In genomic region chr19:1935484-1936208, GRCh38 we compare ENCODE assay signal across 9 cellular contexts. TPM values are rescaled to one million over a fixed set of nuclear protein-coding genes. Genes with fewer than 3 reads are reported as not detected.
A peak's percentile ranks its signal among the peaks of the same experiment; 100 is the strongest.
DNase-seq lines count a peak whose midpoint lies in the region; ATAC-seq and TF ChIP-seq lines count a peak whose summit lies in the region.
"Had no signal": no experiment of that assay in that cellular context is flagged by ENCODE, and none has a peak within 500 bp of the region (broad histone marks: within the 10 kb centered on the region; RNA-seq: fewer than 3 reads in every experiment).

No MANE protein-coding gene starts in this region.

- intact Hi-C loops in gastrocnemius medialis (cut with DNase I; ENCODE audit: low total_unique reads): no loop called here

- ATAC-seq in gastrocnemius medialis (peak; percentile 38 to 47), GM19324 (IDR thresholded peaks at IDR 0.05; ENCODE audit: low FRiP score, unreplicated experiment) (no peak)

- TF ChIP-seq CTCF in gastrocnemius medialis (IDR thresholded peaks at IDR 0.05 in 4 of 5, conservative IDR thresholded peaks at IDR 0.05 in 1 of 5) (no peak), suprapubic skin (IDR thresholded peaks at IDR 0.05) (no peak)

- H3K27me3 ChIP-seq in gastrocnemius medialis (no peaks in the 10 kb centered on the region), suprapubic skin (no peaks in the 10 kb centered on the region)

- DNase-seq in NCI-H82 (lab: John Stamatoyannopoulos, UW) (peak; percentile 8), NCI-H82 treated with DMSO at 0.1 percent for 48 hours (lab: John Stamatoyannopoulos, UW; ENCODE audit: unreplicated experiment) (no peak), NCI-H226 (peak; percentile 14), dermis microvascular lymphatic vessel endothelial cell (ENCODE audit: low read depth in 2 of 2) (peak; percentile 57 to 78), gastrocnemius medialis (peak; percentile 31 to 80), suprapubic skin (ENCODE audit: low spot score in 2 of 2) (no peak)
- DNase-seq in NK-92 treated with Interleukin-12 subunit alpha and Interleukin-12 subunit beta, amount 100 ng/mL, for 24 hours (lab: John Stamatoyannopoulos, UW): no peak

- TF ChIP-seq POLR2A in gastrocnemius medialis (IDR thresholded peaks at IDR 0.05): peak in 1 of 2 donors; percentile 8
- no peak for TF ChIP-seq POLR2A in suprapubic skin (IDR thresholded peaks at IDR 0.05)

- H3K27ac ChIP-seq in gastrocnemius medialis: peak overlapping the region; percentile 49 to 79 (median 74)
- H3K27ac ChIP-seq in suprapubic skin: no peak overlapping the region

- WGBS in suprapubic skin: 64% methylated on average over 11 of the region's 11 CpGs

- H3K36me3 ChIP-seq in gastrocnemius medialis: no peaks in the 10 kb centered on the region
- H3K36me3 ChIP-seq in suprapubic skin: no peaks in the 10 kb centered on the region

- TF ChIP-seq EP300 in suprapubic skin (IDR thresholded peaks at IDR 0.05): no peak

- in situ Hi-C loops in gastrocnemius medialis (cut with MboI; ENCODE audit: low sequenced_read_pairs in 4 of 4): loop anchor here in 2 of 4 donors (10.0 kb wide), 2 partner anchors 129 to 139 kb away; no protein-coding TSS in a partner anchor

- H3K4me1 ChIP-seq in gastrocnemius medialis (peaks cover 14 to 15% of the 10 kb centered on the region in 2 donors), suprapubic skin (peaks cover 12% of the 10 kb centered on the region)

- H3K9me3 ChIP-seq in gastrocnemius medialis (no peaks in the 10 kb centered on the region), suprapubic skin (no peaks in the 10 kb centered on the region)

- H3K4me3 ChIP-seq in gastrocnemius medialis: no peak overlapping the region
- H3K4me3 ChIP-seq in suprapubic skin: no peak overlapping the region
- H3K4me3 ChIP-seq: lung had no signal

RNA-seq across cellular contexts. Expression of gene CSNK1G2, which starts 5.3 kb away (rescaled TPM):
- 62.8 and 78.1 TPM in 2 replicates for total RNA-seq in dermis microvascular lymphatic vessel endothelial cell
- 10 to 100 TPM; 37.9 to 42.9 (median 38.1) TPM for total RNA-seq in gastrocnemius medialis
- total RNA-seq in suprapubic skin: 10 to 100 TPM; 46.1 to 89.0 (median 59.3) TPM

RNA-seq across cellular contexts. Expression of gene ADAT3, which starts 30.4 kb away (rescaled TPM):
- 1.7 and 3.8 TPM in 2 replicates for total RNA-seq in dermis microvascular lymphatic vessel endothelial cell
- total RNA-seq in gastrocnemius medialis: 1 to 10 TPM; 2.1 to 3.6 (median 3.1) TPM
- 10 to 100 TPM; 13.4 to 26.7 (median 22.3) TPM for total RNA-seq in suprapubic skin

RNA-seq across cellular contexts. Expression of gene SCAMP4, which starts 30.4 kb away (rescaled TPM):
- total RNA-seq in dermis microvascular lymphatic vessel endothelial cell (18.2 and 37.9 TPM in 2 replicates), gastrocnemius medialis (10 to 100 TPM; 18.8 to 38.4 (median 26.7) TPM), suprapubic skin (100 to 1,000 TPM in 2 of 4 donors, 10 to 100 TPM in 2; 68.1 to 119 (median 103) TPM)

RNA-seq across cellular contexts. Expression of gene ABHD17A, which starts 50.4 kb away (rescaled TPM):
- total RNA-seq in dermis microvascular lymphatic vessel endothelial cell (70.1 and 93.4 TPM in 2 replicates), gastrocnemius medialis (10 to 100 TPM; 49.4 to 87.7 (median 70.8) TPM), suprapubic skin (100 to 1,000 TPM in 3 of 4 donors, 10 to 100 TPM in 1; 82.3 to 120 (median 110) TPM)

Comparison
In these comparisons a context has a peak if more than half of its experiments do, and no peak if none do; other contexts are left out.
1. DNase-seq: peak in NCI-H82 (single experiment), NCI-H226 (single experiment), dermis microvascular lymphatic vessel endothelial cell (2 of 2) and gastrocnemius medialis (2 of 2); none in NCI-H82 treated with DMSO at 0.1 percent for 48 hours (single experiment), NK-92 treated with Interleukin-12 subunit alpha and Interleukin-12 subunit beta, amount 100 ng/mL, for 24 hours (single experiment) and suprapubic skin (0 of 2).